Comparison of ENCODE assay signal across 11 cellular contexts in the genomic region with DNA sequence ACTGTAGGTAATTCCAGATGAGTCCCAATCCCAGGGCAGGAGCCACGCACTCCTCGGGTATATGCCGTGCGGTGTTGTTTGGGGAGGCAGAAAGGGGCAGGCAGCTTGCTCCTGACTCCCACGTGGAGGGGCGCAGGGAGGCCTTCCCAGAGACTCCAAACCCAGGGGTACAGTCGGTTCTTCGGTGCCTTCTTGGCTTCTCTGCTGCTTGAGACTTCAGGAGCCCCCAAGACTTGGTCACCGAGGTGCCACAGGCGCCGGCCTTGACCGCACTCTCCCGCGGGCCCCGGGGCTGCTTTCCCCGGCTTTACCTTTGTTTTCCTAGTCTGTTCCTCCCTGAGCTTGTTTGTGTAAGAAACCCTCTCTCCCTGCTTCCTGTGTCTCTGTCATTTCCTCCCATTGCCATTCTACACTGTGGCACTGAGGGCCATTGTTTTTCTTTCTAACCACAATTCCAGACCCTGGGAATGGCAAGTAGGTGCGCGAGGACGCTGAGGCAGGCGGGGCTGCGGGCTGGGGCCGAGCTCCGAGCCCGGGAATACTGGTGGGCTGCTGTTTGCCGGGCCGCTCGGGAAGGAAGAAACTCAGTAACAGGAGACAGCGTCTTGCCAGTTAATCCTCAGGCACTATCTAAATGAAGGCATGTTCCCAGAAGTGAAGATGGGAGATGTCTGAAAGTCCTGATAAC.
DNase-seq lines count a peak whose midpoint lies in the region; ATAC-seq and TF ChIP-seq lines count a peak whose summit lies in the region.
"Had no signal": no experiment of that assay in that cellular context is flagged by ENCODE, and none has a peak within 500 bp of the region (broad histone marks: within the 10 kb centered on the region; RNA-seq: fewer than 3 reads in every experiment).

No MANE protein-coding gene starts in this region.

- WGBS in hepatocyte (ENCODE audit: low lambda C conversion rate, missing lambda C conversion rate) = 31% methylated on average over 28 of the region's 28 CpGs

- H2AFZ ChIP-seq in GM23338 (peak overlapping the region; percentile 98), hepatocyte (peak overlapping the region; percentile 41), parathyroid adenoma (no peak overlapping the region)

- 0 out of 2 replicates have a peak overlapping the region, but pooled peaks have one; percentile 35 for H3K27ac ChIP-seq in GM23338 (ENCODE audit: low read depth)
- H3K27ac ChIP-seq in hepatocyte = no peak overlapping the region
- no peak overlapping the region for H3K27ac ChIP-seq in parathyroid adenoma

- H3K4me2 ChIP-seq in GM23338 (peak overlapping the region; percentile 46), hepatocyte (peak overlapping the region; percentile 72), parathyroid adenoma (ENCODE audit: low read length) (peak overlapping the region; percentile 52)

- H3K4me1 ChIP-seq in GM23338 (ENCODE audit: insufficient read depth) (peaks cover 19% of the 10 kb centered on the region), hepatocyte (ENCODE audit: insufficient read depth) (no peaks in the 10 kb centered on the region), parathyroid adenoma (no peaks in the 10 kb centered on the region)

- no peak overlapping the region for H3K9ac ChIP-seq in parathyroid adenoma

- no peaks in the 10 kb centered on the region for H3F3A ChIP-seq in GM23338 (replicated peaks; ENCODE audit: low read depth)

- no peaks in the 10 kb centered on the region for H3K36me3 ChIP-seq in GM23338 (ENCODE audit: insufficient read depth)
- no peaks in the 10 kb centered on the region for H3K36me3 ChIP-seq in hepatocyte (replicated peaks; ENCODE audit: insufficient read depth, low read depth)
- no peaks in the 10 kb centered on the region for H3K36me3 ChIP-seq in parathyroid adenoma (ENCODE audit: control insufficient read depth, insufficient read depth, low read length)

- H3K9me3 Mint-ChIP-seq in GM23338 = no peaks in the 10 kb centered on the region
- H3K9me3 Mint-ChIP-seq: T-cell had no signal

- H3K27me3 ChIP-seq in GM23338 (ENCODE audit: insufficient read depth) (no peaks in the 10 kb centered on the region), hepatocyte (peaks cover 5% of the 10 kb centered on the region), parathyroid adenoma (ENCODE audit: control insufficient read depth, insufficient read depth, low read length) (no peaks in the 10 kb centered on the region)

- TF ChIP-seq POLR2A in GM18505 (IDR thresholded peaks at IDR 0.05; ENCODE audit: borderline replicate concordance, extremely low read depth, insufficient read depth, insufficient read length) = no peak

- no peaks in the 10 kb centered on the region for H4K20me1 ChIP-seq in GM23338 (replicated peaks; ENCODE audit: insufficient read depth)
- H4K20me1 ChIP-seq in hepatocyte (ENCODE audit: insufficient read depth, poor library complexity, severe bottlenecking) = no peaks in the 10 kb centered on the region

- H3K9me3 ChIP-seq in hepatocyte (ENCODE audit: low read depth) (no peaks in the 10 kb centered on the region), parathyroid adenoma (ENCODE audit: control insufficient read depth, low read length) (no peaks in the 10 kb centered on the region)

- H3K4me3 ChIP-seq in GM23338 (peak overlapping the region; percentile 21; the same call in 1 of the 2 replicates), hepatocyte (no peak overlapping the region), parathyroid adenoma (ENCODE audit: low read depth, low read length) (no peak overlapping the region)

- H3K27ac Mint-ChIP-seq in GM23338 = no peak overlapping the region

- peak; percentile 92 for ATAC-seq in GM23338
- no peak for ATAC-seq in GM18861 (IDR thresholded peaks at IDR 0.05; ENCODE audit: unreplicated experiment)
- no peak for ATAC-seq in GM18505 (IDR thresholded peaks at IDR 0.05; ENCODE audit: unreplicated experiment)
- ATAC-seq: T-cell had no signal

- H3K27me3 Mint-ChIP-seq in GM23338 (ENCODE audit: insufficient read depth, low read depth, poor library complexity) = peaks cover 7% of the 10 kb centered on the region

- H3K4me3 Mint-ChIP-seq in GM23338 = no peak overlapping the region
- H3K4me3 Mint-ChIP-seq: T-cell had no signal

- H3K4me1 Mint-ChIP-seq in GM23338 = peaks cover 35% of the 10 kb centered on the region

- H3K79me2 ChIP-seq in GM23338 (replicated peaks; ENCODE audit: insufficient read depth) (no peaks in the 10 kb centered on the region), hepatocyte (no peaks in the 10 kb centered on the region), parathyroid adenoma (no peaks in the 10 kb centered on the region)

- H3K9me2 ChIP-seq in GM23338 (ENCODE audit: insufficient read depth) = no peaks in the 10 kb centered on the region
- H3K9me2 ChIP-seq in hepatocyte (replicated peaks; ENCODE audit: insufficient read depth) = no peaks in the 10 kb centered on the region

- TF ChIP-seq CTCF in GM23338 (conservative IDR thresholded peaks at IDR 0.05; ENCODE audit: low read depth in 2 of 2) (no peak), hepatocyte (IDR thresholded peaks at IDR 0.05; ENCODE audit: poor library complexity) (no peak), parathyroid adenoma (IDR thresholded peaks at IDR 0.05) (no peak)

- H3K36me3 Mint-ChIP-seq in GM23338 (ENCODE audit: low read depth) = no peaks in the 10 kb centered on the region
- H3K36me3 Mint-ChIP-seq: T-cell had no signal

- DNase-seq in GM23338 (ENCODE audit: low spot score) = peak; percentile 64
- DNase-seq in SW480 (ENCODE audit: low spot score) = peak; percentile 83
- no peak for DNase-seq in hepatocyte (ENCODE audit: low spot score)
- DNase-seq in HUDEP-2 (lab: John Stamatoyannopoulos, UW; ENCODE audit: unreplicated experiment in 76 of 76) = no peak
- DNase-seq in effector CD8-positive, alpha-beta T cell (lab: John Stamatoyannopoulos, UW) = no peak
- DNase-seq: activated CD4-positive, alpha-beta T cell treated with anti-CD3 and anti-CD28 coated beads for 48 hours; NCI-H2107; T-cell had no signal

TF ChIP-seq in GM23338, 12 proteins besides CTCF, POLR2A, EP300 and RAD21 (continues in another document):
- no peak for TF ChIP-seq EZH2 (IDR thresholded peaks at IDR 0.05; ENCODE audit: low read depth, unreplicated experiment)
- no peak for TF ChIP-seq POLR2AphosphoS5 (IDR thresholded peaks at IDR 0.05; ENCODE audit: low read depth)
- no peak for TF ChIP-seq NANOG (IDR thresholded peaks at IDR 0.05; ENCODE audit: borderline replicate concordance)
- TF ChIP-seq, protein P1, sequence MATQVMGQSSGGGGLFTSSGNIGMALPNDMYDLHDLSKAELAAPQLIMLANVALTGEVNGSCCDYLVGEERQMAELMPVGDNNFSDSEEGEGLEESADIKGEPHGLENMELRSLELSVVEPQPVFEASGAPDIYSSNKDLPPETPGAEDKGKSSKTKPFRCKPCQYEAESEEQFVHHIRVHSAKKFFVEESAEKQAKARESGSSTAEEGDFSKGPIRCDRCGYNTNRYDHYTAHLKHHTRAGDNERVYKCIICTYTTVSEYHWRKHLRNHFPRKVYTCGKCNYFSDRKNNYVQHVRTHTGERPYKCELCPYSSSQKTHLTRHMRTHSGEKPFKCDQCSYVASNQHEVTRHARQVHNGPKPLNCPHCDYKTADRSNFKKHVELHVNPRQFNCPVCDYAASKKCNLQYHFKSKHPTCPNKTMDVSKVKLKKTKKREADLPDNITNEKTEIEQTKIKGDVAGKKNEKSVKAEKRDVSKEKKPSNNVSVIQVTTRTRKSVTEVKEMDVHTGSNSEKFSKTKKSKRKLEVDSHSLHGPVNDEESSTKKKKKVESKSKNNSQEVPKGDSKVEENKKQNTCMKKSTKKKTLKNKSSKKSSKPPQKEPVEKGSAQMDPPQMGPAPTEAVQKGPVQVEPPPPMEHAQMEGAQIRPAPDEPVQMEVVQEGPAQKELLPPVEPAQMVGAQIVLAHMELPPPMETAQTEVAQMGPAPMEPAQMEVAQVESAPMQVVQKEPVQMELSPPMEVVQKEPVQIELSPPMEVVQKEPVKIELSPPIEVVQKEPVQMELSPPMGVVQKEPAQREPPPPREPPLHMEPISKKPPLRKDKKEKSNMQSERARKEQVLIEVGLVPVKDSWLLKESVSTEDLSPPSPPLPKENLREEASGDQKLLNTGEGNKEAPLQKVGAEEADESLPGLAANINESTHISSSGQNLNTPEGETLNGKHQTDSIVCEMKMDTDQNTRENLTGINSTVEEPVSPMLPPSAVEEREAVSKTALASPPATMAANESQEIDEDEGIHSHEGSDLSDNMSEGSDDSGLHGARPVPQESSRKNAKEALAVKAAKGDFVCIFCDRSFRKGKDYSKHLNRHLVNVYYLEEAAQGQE (IDR thresholded peaks at IDR 0.05; ENCODE audit: unreplicated experiment) = no peak
- TF ChIP-seq EZH2phosphoT487 (IDR thresholded peaks at IDR 0.05; ENCODE audit: unreplicated experiment) = no peak
- no peak for TF ChIP-seq CREB1 (CRISPR knock-in tag; IDR thresholded peaks at IDR 0.05; ENCODE audit: low read depth)
- TF ChIP-seq JUNB (IDR thresholded peaks at IDR 0.05; ENCODE audit: unreplicated experiment) = no peak
- TF ChIP-seq ZNF114 (CRISPR knock-in tag; IDR thresholded peaks at IDR 0.05) = no peak
- TF ChIP-seq ZNF331 (CRISPR knock-in tag; IDR thresholded peaks at IDR 0.05; ENCODE audit: low read depth) = no peak
- TF ChIP-seq STAT1 (IDR thresholded peaks at IDR 0.05; ENCODE audit: unreplicated experiment) = no peak

Comparison
In these comparisons a context has a peak if more than half of its experiments do, and no peak if none do; other contexts are left out.
1. DNase-seq: peak in GM23338 (single experiment) and SW480 (single experiment); none in hepatocyte (single experiment), HUDEP-2 (0 of 76) and effector CD8-positive, alpha-beta T cell (single experiment).
2. Peak in every context shown above with its lines, with median percentiles within 50 percentile points of each other: H3K4me2 ChIP-seq.